In the genomic region with DNA sequence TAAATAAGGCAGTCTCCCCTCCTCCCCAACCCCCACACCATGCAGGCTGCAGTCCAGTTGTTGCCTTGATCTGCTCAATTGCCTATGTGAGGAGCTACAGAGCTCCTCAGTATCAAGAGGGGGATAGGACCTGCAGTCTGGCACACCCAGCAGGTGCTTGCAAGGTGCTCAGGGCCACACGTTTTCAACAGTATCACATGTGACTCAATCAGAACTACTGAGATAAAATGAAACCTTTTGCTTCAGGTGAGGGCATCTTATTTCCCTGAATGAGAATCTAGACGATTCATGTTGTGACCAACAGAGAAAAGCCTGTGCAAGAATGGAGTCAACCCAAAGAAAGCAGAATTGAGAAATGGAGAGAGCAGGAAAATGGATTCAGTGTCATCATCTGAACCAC, we compare ENCODE assay signal across 19 cellular contexts. TPM values are rescaled to one million over a fixed set of nuclear protein-coding genes. Genes with fewer than 3 reads are reported as not detected.
DNase-seq lines count a peak whose midpoint lies in the region; ATAC-seq, FAIRE-seq and TF ChIP-seq lines count a peak whose summit lies in the region.
"Had no signal": no experiment of that assay in that cellular context is flagged by ENCODE, and none has a peak within 500 bp of the region (broad histone marks: within the 10 kb centered on the region; RNA-seq: fewer than 3 reads in every experiment).

No MANE protein-coding gene starts in this region.

- 66 to 95% (median 89%) methylated on average over 2 of the region's 2 CpGs for WGBS in heart left ventricle, 4 donors
- 60 to 81% methylated on average over 2 of the region's 2 CpGs for WGBS in pancreas, 2 donors

- no peak overlapping the region for H3K9ac ChIP-seq in stomach smooth muscle (ENCODE audit: low read length in 2 of 2)

- H3K4me3 ChIP-seq in heart left ventricle (no peak overlapping the region), stomach smooth muscle (ENCODE audit: low read length in 2 of 2) (no peak overlapping the region), pancreas (no peak overlapping the region)
- H3K4me3 ChIP-seq: prostate gland had no signal

- no peak for FAIRE-seq in pancreas (lab: Jason Lieb, UNC)
- FAIRE-seq: islet of Langerhans had no signal

- TF ChIP-seq CTCF in heart left ventricle (IDR thresholded peaks at IDR 0.05) (no peak), pancreas (IDR thresholded peaks at IDR 0.05) (no peak)

- peak overlapping the region; percentile 56 for H3K27ac Mint-ChIP-seq in T-helper 17 cell
- H3K27ac Mint-ChIP-seq: natural killer cell treated with Interleukin-12 subunit alpha and Interleukin-12 subunit beta and Interleukin-15 and Interleukin-18, amount 100 ng/mL, for 72 hours; T-cell had no signal

- H3K27me3 ChIP-seq in heart left ventricle (no peaks in the 10 kb centered on the region), stomach smooth muscle (ENCODE audit: control insufficient read depth in 1 of 2, insufficient read depth in 2 of 2, low read length in 2 of 2) (no peaks in the 10 kb centered on the region), pancreas (no peaks in the 10 kb centered on the region)

- ATAC-seq in heart left ventricle (no peak), Right ventricle myocardium superior (ENCODE audit: poor library complexity) (no peak), GM21390 (IDR thresholded peaks at IDR 0.05; ENCODE audit: unreplicated experiment) (peak; percentile 61), T-helper 17 cell (no peak), pancreas (no peak)
- ATAC-seq: Right ventricle myocardium inferior, T-cell had no signal

- H3K4me1 Mint-ChIP-seq in T-helper 17 cell = peaks cover 4% of the 10 kb centered on the region
- H3K4me1 Mint-ChIP-seq: T-cell had no signal

- peaks cover 33% of the 10 kb centered on the region for H3K27me3 Mint-ChIP-seq in T-helper 17 cell

- DNase-seq in heart left ventricle (no peak), Right ventricle myocardium superior (no peak), T-helper 17 cell (no peak), NCI-H2196 (lab: John Stamatoyannopoulos, UW; ENCODE audit: unreplicated experiment) (no peak), occipital lobe (lab: John Stamatoyannopoulos, UW) (no peak), pancreas (no peak)
- DNase-seq: activated CD8-positive, alpha-beta memory T cell treated with anti-CD3 and anti-CD28 coated beads, Interleukin-2, amount 50 U/mL, for 4 hours; caudate nucleus; effector CD4-positive, alpha-beta T cell; Kasumi-1; NCI-H345; T-cell had no signal

- H3K9me3 ChIP-seq in heart left ventricle (no peaks in the 10 kb centered on the region), T-helper 17 cell (ENCODE audit: control insufficient read depth, low read length, poor library complexity, severe bottlenecking) (no peaks in the 10 kb centered on the region), stomach smooth muscle (ENCODE audit: control insufficient read depth in 2 of 2, low read length in 2 of 2) (no peaks in the 10 kb centered on the region), pancreas (no peaks in the 10 kb centered on the region)
- H3K9me3 ChIP-seq: prostate gland had no signal

- peaks cover 3% of the 10 kb centered on the region for H3K36me3 Mint-ChIP-seq in T-helper 17 cell (ENCODE audit: low read depth)
- H3K36me3 Mint-ChIP-seq: natural killer cell treated with Interleukin-12 subunit alpha and Interleukin-12 subunit beta and Interleukin-15 and Interleukin-18, amount 100 ng/mL, for 72 hours; T-cell had no signal

- H3K4me3 Mint-ChIP-seq in T-helper 17 cell = no peak overlapping the region
- H3K4me3 Mint-ChIP-seq: natural killer cell treated with Interleukin-12 subunit alpha and Interleukin-12 subunit beta and Interleukin-15 and Interleukin-18, amount 100 ng/mL, for 72 hours; T-cell had no signal

- H3K27ac ChIP-seq in heart left ventricle (peak overlapping the region in 7 of 12 donors; percentile 22 to 71 (median 43)), stomach smooth muscle (ENCODE audit: low read length) (peak overlapping the region; percentile 31), pancreas (no peak overlapping the region)
- H3K27ac ChIP-seq: prostate gland, VCaP had no signal

- TF ChIP-seq POLR2A in heart left ventricle (IDR thresholded peaks at IDR 0.05) = no peak

- peaks cover 0 to 13% (median 3%) of the 10 kb centered on the region in 12 donors for H3K4me1 ChIP-seq in heart left ventricle
- peaks cover 5% of the 10 kb centered on the region for H3K4me1 ChIP-seq in stomach smooth muscle (ENCODE audit: control insufficient read depth, insufficient read depth, low read length)
- H3K4me1 ChIP-seq in pancreas = no peaks in the 10 kb centered on the region
- H3K4me1 ChIP-seq: prostate gland had no signal

- intact Hi-C loops in heart left ventricle (cut with DNase I) = no loop called here
- intact Hi-C loops in Right ventricle myocardium superior (cut with DNase I) = no loop called here
- intact Hi-C loops in pancreas (cut with DNase I) = no loop called here

- no peaks in the 10 kb centered on the region for H3K36me3 ChIP-seq in heart left ventricle
- no peaks in the 10 kb centered on the region for H3K36me3 ChIP-seq in stomach smooth muscle (ENCODE audit: control insufficient read depth in 2 of 2, insufficient read depth in 2 of 2, low read length in 2 of 2)
- H3K36me3 ChIP-seq in pancreas = no peaks in the 10 kb centered on the region
- H3K36me3 ChIP-seq: prostate gland had no signal

RNA-seq across cellular contexts. Expression of a gene that starts 23.5 kb away (rescaled TPM):
- total RNA-seq in heart left ventricle (10 to 100 TPM in 8 of 9 donors, 1 to 10 TPM in 1; 9.8 to 20.1 (median 12.9) TPM), Right ventricle myocardium superior (11.0 TPM), T-helper 17 cell (10 to 100 TPM; 18.5 to 19.0 TPM), occipital lobe (21.4 TPM), pancreas (10 to 100 TPM in 1 of 6 donors, 1 to 10 TPM in 5; 3.0 to 10.5 (median 4.2) TPM)
- polyA plus RNA-seq in heart left ventricle (1 to 10 TPM; 4.5 to 6.4 TPM), pancreas (1 to 10 TPM; 2.0 to 3.4 TPM)

Comparison
In these comparisons a context has a peak if more than half of its experiments do, and no peak if none do; other contexts are left out.
1. H3K27ac ChIP-seq: peak in heart left ventricle (7 of 12) and stomach smooth muscle (single experiment); none in pancreas (0 of 4).